Comparison of ENCODE assay signal across 9 cellular contexts in the genomic region with DNA sequence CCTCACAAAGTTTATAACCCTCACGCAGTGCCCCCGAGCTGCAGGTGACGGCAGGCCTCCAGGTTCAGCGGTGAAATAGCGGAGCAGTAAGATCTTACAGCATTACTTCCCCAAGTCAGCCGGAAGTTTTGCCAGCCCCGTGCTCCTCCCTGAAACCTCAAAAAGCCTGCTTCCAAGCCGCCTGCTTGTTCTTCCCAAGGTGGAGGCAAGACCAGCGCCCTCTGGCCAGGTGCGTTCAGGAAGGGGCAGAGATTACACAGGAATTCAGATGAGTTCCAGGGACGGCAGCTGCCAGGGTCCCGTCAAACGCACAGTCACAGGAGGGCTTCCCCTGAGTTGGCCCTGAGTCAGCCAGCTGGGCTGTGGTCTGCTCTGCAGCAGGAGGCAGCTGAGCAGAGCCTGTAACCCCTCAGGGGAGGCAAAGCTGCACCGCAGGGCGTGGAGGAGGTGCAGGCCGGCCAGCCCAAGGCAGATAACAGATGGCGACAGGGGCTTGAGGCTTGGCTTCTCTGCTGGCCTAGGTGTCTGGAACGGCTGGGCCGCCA.
DNase-seq lines count a peak whose midpoint lies in the region; ATAC-seq and TF ChIP-seq lines count a peak whose summit lies in the region.
"Had no signal": no experiment of that assay in that cellular context is flagged by ENCODE, and none has a peak within 500 bp of the region (broad histone marks: within the 10 kb centered on the region; RNA-seq: fewer than 3 reads in every experiment).

No MANE protein-coding gene starts in this region.

- H3K4me3 ChIP-seq in spleen (peak overlapping the region in 4 of 8 donors; percentile 17 to 60 (median 28)), foreskin fibroblast (ENCODE audit: low read depth in 1 of 2, low read length in 2 of 2) (no peak overlapping the region)
- no peak overlapping the region for H3K4me3 ChIP-seq in effector memory CD4-positive, alpha-beta T cell (ENCODE audit: insufficient read depth, low read depth, low read length, poor library complexity, severe bottlenecking)

- DNase-seq in NCI-H146 (lab: John Stamatoyannopoulos, UW) = peak; percentile 28
- DNase-seq in NCI-H146 treated with DMSO at 0.1 percent for 48 hours (lab: John Stamatoyannopoulos, UW; ENCODE audit: unreplicated experiment) = no peak
- DNase-seq in SK-N-DZ (ENCODE audit: low spot score) = peak; percentile 31
- DNase-seq in spleen = peak; percentile 91
- DNase-seq in foreskin fibroblast = no peak
- no peak for DNase-seq in AG08396 (ENCODE audit: low spot score)
- DNase-seq in effector memory CD4-positive, alpha-beta T cell = no peak

- intact Hi-C loops in spleen (cut with DNase I; ENCODE audit: low total_unique reads) = no loop called here

- peak overlapping the region in 4 of 8 donors; percentile 41 to 70 (median 58) for H3K27ac ChIP-seq in spleen
- no peak overlapping the region for H3K27ac ChIP-seq in effector memory CD4-positive, alpha-beta T cell (ENCODE audit: insufficient read depth, low read length, poor library complexity, severe bottlenecking)
- H3K27ac ChIP-seq: 22Rv1 had no signal

- H3K9me3 ChIP-seq in spleen = no peaks in the 10 kb centered on the region
- no peaks in the 10 kb centered on the region for H3K9me3 ChIP-seq in effector memory CD4-positive, alpha-beta T cell (ENCODE audit: control insufficient read depth, low read length)

- TF ChIP-seq CTCF in spleen (IDR thresholded peaks at IDR 0.05 in 8 of 11, conservative IDR thresholded peaks at IDR 0.05 in 3 of 11) (no peak), foreskin fibroblast (IDR thresholded peaks at IDR 0.05; ENCODE audit: low read depth, low read length) (no peak)

- peaks cover 0 to 12% (median 0%) of the 10 kb centered on the region in 7 donors for H3K27me3 ChIP-seq in spleen (replicated peaks in 1 of 7)
- no peaks in the 10 kb centered on the region for H3K27me3 ChIP-seq in effector memory CD4-positive, alpha-beta T cell (replicated peaks; ENCODE audit: control insufficient read depth, insufficient read depth, low read length, poor library complexity, severe bottlenecking)

- H3K4me1 ChIP-seq in spleen = peaks cover 0 to 42% (median 17%) of the 10 kb centered on the region in 6 donors
- H3K4me1 ChIP-seq in effector memory CD4-positive, alpha-beta T cell (ENCODE audit: control insufficient read depth, insufficient read depth, low read length, poor library complexity, severe bottlenecking) = no peaks in the 10 kb centered on the region

- peak; percentile 92 for ATAC-seq in HG02981 (IDR thresholded peaks at IDR 0.05; ENCODE audit: unreplicated experiment)

- H3K36me3 ChIP-seq in spleen = no peaks in the 10 kb centered on the region
- H3K36me3 ChIP-seq in effector memory CD4-positive, alpha-beta T cell (ENCODE audit: control insufficient read depth, insufficient read depth, low read length) = no peaks in the 10 kb centered on the region

- WGBS in spleen, 5 donors = 26 to 40% (median 37%) methylated on average over 16 to 19 of the region's 19 CpGs

- TF ChIP-seq POLR2A in spleen (IDR thresholded peaks at IDR 0.05) = no peak

Comparison
In these comparisons a context has a peak if more than half of its experiments do, and no peak if none do; other contexts are left out.
1. DNase-seq: peak in NCI-H146 (single experiment), SK-N-DZ (single experiment) and spleen (single experiment); none in NCI-H146 treated with DMSO at 0.1 percent for 48 hours (single experiment), foreskin fibroblast (0 of 2), AG08396 (single experiment) and effector memory CD4-positive, alpha-beta T cell (0 of 3).